Comparison of ENCODE assay signal across 17 cellular contexts in genomic region chr6:56399672-56400263, GRCh38.
DNase-seq lines count a peak whose midpoint lies in the region; ATAC-seq, FAIRE-seq and TF ChIP-seq lines count a peak whose summit lies in the region.
"Had no signal": no experiment of that assay in that cellular context is flagged by ENCODE, and none has a peak within 500 bp of the region (broad histone marks: within the 10 kb centered on the region; RNA-seq: fewer than 3 reads in every experiment).

No MANE protein-coding gene starts in this region.

- H3K27me3 ChIP-seq in right lobe of liver (no peaks in the 10 kb centered on the region), thyroid gland (no peaks in the 10 kb centered on the region)
- no peaks in the 10 kb centered on the region for H3K27me3 ChIP-seq in CD4-positive, alpha-beta memory T cell (ENCODE audit: insufficient read depth, low read length)
- H3K27me3 ChIP-seq: tibial artery had no signal

- H3K9me3 Mint-ChIP-seq in CD4-positive, alpha-beta memory T cell = peaks cover 0 to 12% (median 5%) of the 10 kb centered on the region in 8 donors

- FAIRE-seq in RCC 7860 (lab: Jason Lieb, UNC) = peak; percentile 97

- intact Hi-C loops in right lobe of liver (cut with DNase I) = no loop called here
- intact Hi-C loops in CD4-positive, alpha-beta memory T cell (cut with micrococcal nuclease) = no loop called here
- intact Hi-C loops in thyroid gland (cut with DNase I) = no loop called here

- H3K36me3 ChIP-seq in right lobe of liver (no peaks in the 10 kb centered on the region), thyroid gland (no peaks in the 10 kb centered on the region)
- H3K36me3 ChIP-seq in CD4-positive, alpha-beta memory T cell (ENCODE audit: insufficient read depth, low read length) = no peaks in the 10 kb centered on the region
- H3K36me3 ChIP-seq: tibial artery had no signal

- TF ChIP-seq CTCF in right lobe of liver (IDR thresholded peaks at IDR 0.05) (peak in 1 of 4 donors; percentile 5), thyroid gland (IDR thresholded peaks at IDR 0.05) (no peak)

- H3K4me3 Mint-ChIP-seq in CD4-positive, alpha-beta memory T cell = no peak overlapping the region
- H3K4me3 Mint-ChIP-seq: activated naive CD4-positive, alpha-beta T cell treated with anti-CD3 and anti-CD28 coated beads for 36 hours; immature natural killer cell; naive thymus-derived CD4-positive, alpha-beta T cell had no signal

- no peaks in the 10 kb centered on the region for H3K27me3 Mint-ChIP-seq in CD4-positive, alpha-beta memory T cell

- WGBS in right lobe of liver (ENCODE audit: insufficient coverage, low coverage, low lambda C conversion rate, missing lambda C conversion rate) = 31% methylated on average over 10 of the region's 10 CpGs
- 81 to 82% methylated on average over 10 of the region's 10 CpGs for WGBS in thyroid gland, 2 donors

- no peaks in the 10 kb centered on the region for H3K36me3 Mint-ChIP-seq in CD4-positive, alpha-beta memory T cell
- H3K36me3 Mint-ChIP-seq: immature natural killer cell; naive thymus-derived CD4-positive, alpha-beta T cell had no signal

- no peak overlapping the region for H3K27ac Mint-ChIP-seq in CD4-positive, alpha-beta memory T cell
- H3K27ac Mint-ChIP-seq: activated naive CD4-positive, alpha-beta T cell treated with anti-CD3 and anti-CD28 coated beads for 36 hours; immature natural killer cell; naive thymus-derived CD4-positive, alpha-beta T cell had no signal

- TF ChIP-seq POLR2A in right lobe of liver (IDR thresholded peaks at IDR 0.05) (peak; percentile 33), thyroid gland (IDR thresholded peaks at IDR 0.05) (no peak)

- DNase-seq in DMS153 (lab: John Stamatoyannopoulos, UW) (peak; percentile 93), NCI-H146 treated with DMSO at 0.1 percent for 48 hours (lab: John Stamatoyannopoulos, UW; ENCODE audit: unreplicated experiment) (peak; percentile 96), RCC 7860 (ENCODE audit: low spot score) (peak; percentile 90), right lobe of liver (peak; percentile 62 to 77 (median 76)), thyroid gland (no peak)
- DNase-seq in CD4-positive, alpha-beta memory T cell = no peak
- DNase-seq: activated naive CD4-positive, alpha-beta T cell treated with anti-CD3 and anti-CD28 coated beads for 36 hours; DND-41; effector memory CD4-positive, alpha-beta T cell; immature natural killer cell; naive thymus-derived CD4-positive, alpha-beta T cell; NCI-H524 treated with DMSO at 0.1 percent for 48 hours; SIG-M5; stimulated activated CD4-positive, alpha-beta T cell treated with anti-CD3 and anti-CD28 coated beads, Interleukin-1b, Interleukin-23, amount 100 ng/mL, for 48 hours; tibial artery had no signal

- H3K9me3 ChIP-seq in right lobe of liver (no peaks in the 10 kb centered on the region), thyroid gland (no peaks in the 10 kb centered on the region)
- no peaks in the 10 kb centered on the region for H3K9me3 ChIP-seq in CD4-positive, alpha-beta memory T cell (ENCODE audit: control insufficient read depth in 1 of 2, low read length in 2 of 2)

- ATAC-seq in right lobe of liver (peak; percentile 73 to 87 (median 80)), GM18870 (IDR thresholded peaks at IDR 0.05; ENCODE audit: unreplicated experiment) (no peak), HG03432 (IDR thresholded peaks at IDR 0.05; ENCODE audit: unreplicated experiment) (no peak)
- ATAC-seq: naive thymus-derived CD4-positive, alpha-beta T cell had no signal

- H3K4me1 ChIP-seq in right lobe of liver (peaks cover 0 to 28% (median 4%) of the 10 kb centered on the region in 4 donors), thyroid gland (peaks cover 0 to under 1% of the 10 kb centered on the region in 2 donors)
- no peaks in the 10 kb centered on the region for H3K4me1 ChIP-seq in CD4-positive, alpha-beta memory T cell (ENCODE audit: insufficient read depth, low read length)

- H3K4me1 Mint-ChIP-seq in CD4-positive, alpha-beta memory T cell = no peaks in the 10 kb centered on the region
- H3K4me1 Mint-ChIP-seq: immature natural killer cell; naive thymus-derived CD4-positive, alpha-beta T cell had no signal

- H3K4me3 ChIP-seq in right lobe of liver = peak overlapping the region; percentile 8 to 53 (median 53)
- no peak overlapping the region for H3K4me3 ChIP-seq in CD4-positive, alpha-beta memory T cell (ENCODE audit: low read length in 2 of 2)
- H3K4me3 ChIP-seq in thyroid gland (replicated peaks in 1 of 3) = no peak overlapping the region
- H3K4me3 ChIP-seq: tibial artery had no signal

- peak overlapping the region in 2 of 3 donors; percentile 88 for H3K27ac ChIP-seq in right lobe of liver
- H3K27ac ChIP-seq in CD4-positive, alpha-beta memory T cell (ENCODE audit: low read depth, low read length) = no peak overlapping the region
- H3K27ac ChIP-seq in thyroid gland = no peak overlapping the region
- H3K27ac ChIP-seq: tibial artery had no signal

- POLR2A ChIA-PET in CD4-positive, alpha-beta memory T cell (lab: Charles Lee; ENCODE audit: partially characterized antibody) = no interaction called here

- CTCF ChIA-PET in CD4-positive, alpha-beta memory T cell (lab: Charles Lee; ENCODE audit: partially characterized antibody) = no interaction called here

Comparison
In these comparisons a context has a peak if more than half of its experiments do, and no peak if none do; other contexts are left out.
1. DNase-seq: peak in DMS153 (single experiment), NCI-H146 treated with DMSO at 0.1 percent for 48 hours (single experiment), RCC 7860 (single experiment) and right lobe of liver (3 of 3); none in CD4-positive, alpha-beta memory T cell (0 of 5) and thyroid gland (0 of 2).
2. ATAC-seq: peak in right lobe of liver (4 of 4); none in GM18870 (single experiment) and HG03432 (single experiment).
3. H3K27ac ChIP-seq: peak in right lobe of liver (2 of 3); none in CD4-positive, alpha-beta memory T cell (single experiment) and thyroid gland (0 of 3).
4. H3K4me3 ChIP-seq: peak in right lobe of liver (3 of 3); none in CD4-positive, alpha-beta memory T cell (0 of 2) and thyroid gland (0 of 3).